1 cellular context compared by ENCODE assay signal in genomic region chr17:2749784-2750181, GRCh38.
TF ChIP-seq lines count a peak whose summit lies in the region.

No MANE protein-coding gene starts in this region.

TF ChIP-seq in K562, 482 proteins besides CTCF, POLR2A, EP300 and RAD21 (continued from another document):
- TF ChIP-seq VEZF1 (CRISPR knock-in tag; IDR thresholded peaks at IDR 0.05) (peak; percentile 54), GABPB1 (CRISPR knock-in tag; IDR thresholded peaks at IDR 0.05) (peak; percentile 67), CBFA2T3 (IDR thresholded peaks at IDR 0.05) (no peak), ZNF253 (CRISPR knock-in tag; conservative IDR thresholded peaks at IDR 0.05) (no peak), CHD2 (IDR thresholded peaks at IDR 0.05; ENCODE audit: low read depth, low read length) (no peak), ZBTB1 (CRISPR knock-in tag; IDR thresholded peaks at IDR 0.05; ENCODE audit: borderline replicate concordance, low read depth) (peak; percentile 58; the same call in 1 of the 2 replicates), DDX20 (tag; IDR thresholded peaks at IDR 0.05; ENCODE audit: low read depth) (no peak), RB1 (IDR thresholded peaks at IDR 0.05; ENCODE audit: low read depth) (peak; percentile 84), ZNF232 (CRISPR knock-in tag; IDR thresholded peaks at IDR 0.05) (0 out of 2 replicates have a peak, but pooled peaks have one; percentile 39), ZNF511 (CRISPR knock-in tag; IDR thresholded peaks at IDR 0.05) (peak; percentile 96), MIER1 (IDR thresholded peaks at IDR 0.05; ENCODE audit: low read depth) (peak; percentile 88), TCF3 (CRISPR knock-in tag; IDR thresholded peaks at IDR 0.05) (no peak), FOXM1 (IDR thresholded peaks at IDR 0.05; ENCODE audit: low read depth) (no peak), FOXM1 (CRISPR knock-in tag; IDR thresholded peaks at IDR 0.05; ENCODE audit: low read depth) (peak; percentile 39; the same call in 1 of the 2 replicates), PHF20 (IDR thresholded peaks at IDR 0.05; ENCODE audit: partially characterized antibody) (no peak), ZFP1 (CRISPR knock-in tag; IDR thresholded peaks at IDR 0.05) (no peak), IRF1 (CRISPR knock-in tag; IDR thresholded peaks at IDR 0.05; ENCODE audit: borderline replicate concordance) (no peak), PRMT5 (CRISPR knock-in tag; IDR thresholded peaks at IDR 0.05) (peak; percentile 90), ZBTB5 (IDR thresholded peaks at IDR 0.05) (no peak), RNF219 (CRISPR knock-in tag; IDR thresholded peaks at IDR 0.05) (no peak), SIN3A (IDR thresholded peaks at IDR 0.05; ENCODE audit: borderline replicate concordance in 2 of 2, control insufficient read depth in 1 of 2, low read depth in 2 of 2, low read length in 2 of 2) (peak; percentile 68 to 95; a peak in 3 of 4 replicates), CHD4 (IDR thresholded peaks at IDR 0.05; ENCODE audit: insufficient read depth, insufficient replicate concordance, low read depth, low read length, poor library complexity, severe bottlenecking) (no peak), STAT5A (IDR thresholded peaks at IDR 0.05; ENCODE audit: borderline replicate concordance, low read length) (no peak), TSC22D4 (tag; IDR thresholded peaks at IDR 0.05) (no peak), EHMT2 (IDR thresholded peaks at IDR 0.05) (peak; percentile 97), ZSCAN32 (CRISPR knock-in tag; IDR thresholded peaks at IDR 0.05) (no peak), ZNF785 (CRISPR knock-in tag; IDR thresholded peaks at IDR 0.05) (no peak), THRB (CRISPR knock-in tag; conservative IDR thresholded peaks at IDR 0.05) (no peak), CCAR2 (IDR thresholded peaks at IDR 0.05; ENCODE audit: low read depth, low read length) (no peak), GMEB1 (CRISPR knock-in tag; IDR thresholded peaks at IDR 0.05) (no peak), ETS1 (conservative IDR thresholded peaks at IDR 0.05; ENCODE audit: control insufficient read depth, low read depth, low read length) (0 out of 2 replicates have a peak, but pooled peaks have one; percentile 37), BCLAF1 (IDR thresholded peaks at IDR 0.05; ENCODE audit: borderline replicate concordance in 1 of 2, control insufficient read depth in 1 of 2, low read depth in 2 of 2, low read length in 1 of 2) (no peak), MCM3 (IDR thresholded peaks at IDR 0.05) (no peak), FOXA3 (CRISPR knock-in tag; conservative IDR thresholded peaks at IDR 0.05 in 1 of 2, IDR thresholded peaks at IDR 0.05 in 1 of 2) (no peak), SAFB (IDR thresholded peaks at IDR 0.05; ENCODE audit: borderline replicate concordance, low read depth, low read length) (no peak), STAT6 (CRISPR knock-in tag; IDR thresholded peaks at IDR 0.05) (no peak), TFAP4 (CRISPR knock-in tag; IDR thresholded peaks at IDR 0.05; ENCODE audit: borderline replicate concordance) (peak; percentile 91), SMAD4 (CRISPR knock-in tag; conservative IDR thresholded peaks at IDR 0.05) (no peak), SRF (CRISPR knock-in tag; IDR thresholded peaks at IDR 0.05) (peak in 1 of 2 experiments; percentile 67; a peak in 1 of 4 replicates)
